ENCODE assay signal across 25 cellular contexts in the genomic region with DNA sequence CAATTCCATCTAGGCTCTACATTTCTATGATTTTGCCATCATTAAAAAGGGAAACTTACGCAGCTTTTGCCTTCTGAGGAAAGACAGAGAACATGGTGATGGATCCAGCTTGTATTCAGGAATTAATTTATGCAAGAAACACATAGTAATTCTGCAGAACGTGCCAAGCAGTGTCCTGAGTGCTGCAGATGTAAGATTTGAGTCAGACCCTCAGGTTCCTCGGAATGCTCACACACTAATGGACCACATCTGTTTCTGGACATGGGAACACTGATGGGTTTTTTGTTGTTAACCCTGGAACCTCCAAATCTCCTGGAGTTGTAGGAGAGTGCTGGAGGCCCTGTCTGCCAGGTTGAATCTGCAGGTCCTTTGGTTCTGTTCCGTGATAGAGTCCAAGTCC.
"Had no signal": no experiment of that assay in that cellular context is flagged by ENCODE, and none has a peak within 500 bp of the region (broad histone marks: within the 10 kb centered on the region; RNA-seq: fewer than 3 reads in every experiment).

No MANE protein-coding gene starts in this region.

- H3K4me3 ChIP-seq: colonic mucosa, coronary artery, dorsolateral prefrontal cortex, esophagus muscularis mucosa, esophagus squamous epithelium, gastrocnemius medialis, gastroesophageal sphincter, heart left ventricle, heart right ventricle, hepatocyte had no signal

- H3K36me3 ChIP-seq: colonic mucosa, esophagus muscularis mucosa, esophagus squamous epithelium, gastrocnemius medialis, heart left ventricle, heart right ventricle had no signal

- H3K9me3 Mint-ChIP-seq: dendritic cell treated with granulocyte-macrophage colony-stimulating factor and Interleukin-4, amounts not matched to agents 40 ng/mL and 50 ng/mL, for 4 days; effector memory CD8-positive, alpha-beta T cell; endodermal cell had no signal

- H3K27ac Mint-ChIP-seq: dendritic cell treated with granulocyte-macrophage colony-stimulating factor and Interleukin-4, amounts not matched to agents 40 ng/mL and 50 ng/mL, for 4 days; effector memory CD8-positive, alpha-beta T cell; endodermal cell had no signal

- H3K4me2 ChIP-seq: hepatocyte had no signal

- H3K27ac ChIP-seq: colonic mucosa, coronary artery, epithelial cell of prostate, esophagus muscularis mucosa, esophagus squamous epithelium, foreskin keratinocyte, gastrocnemius medialis, gastroesophageal sphincter, heart left ventricle, heart right ventricle, hepatocyte had no signal

- H3K4me1 ChIP-seq: colonic mucosa, foreskin keratinocyte had no signal

- H3K9me3 ChIP-seq: colonic mucosa, esophagus muscularis mucosa, esophagus squamous epithelium, gastrocnemius medialis, gastroesophageal sphincter, heart left ventricle, heart right ventricle had no signal

- H3K27me3 ChIP-seq: colonic mucosa, dorsolateral prefrontal cortex, esophagus muscularis mucosa, esophagus squamous epithelium, foreskin keratinocyte, gastrocnemius medialis, gastroesophageal sphincter, heart left ventricle, heart right ventricle, hepatocyte had no signal

- ATAC-seq: effector memory CD8-positive, alpha-beta T cell; esophagus mucosa; foreskin keratinocyte; gastrocnemius medialis; gastroesophageal sphincter; heart left ventricle; heart right ventricle had no signal

- H3K4me3 Mint-ChIP-seq: dendritic cell treated with granulocyte-macrophage colony-stimulating factor and Interleukin-4, amounts not matched to agents 40 ng/mL and 50 ng/mL, for 4 days; effector memory CD8-positive, alpha-beta T cell; endodermal cell had no signal

- DNase-seq: colonic mucosa; cortex of kidney; dermis blood vessel endothelial cell; dorsolateral prefrontal cortex; effector CD4-positive, alpha-beta T cell; effector CD8-positive, alpha-beta T cell; effector memory CD4-positive, alpha-beta T cell; effector memory CD8-positive, alpha-beta T cell; endodermal cell; erythroblast; esophagus squamous epithelium; foreskin keratinocyte; foreskin melanocyte; gastrocnemius medialis; glutamatergic neuron; head of caudate nucleus; heart left ventricle; heart right ventricle had no signal

- H2AFZ ChIP-seq: hepatocyte had no signal
